16 cellular contexts compared by ENCODE assay signal in genomic region chr4:123535037-123535748, GRCh38.
DNase-seq lines count a peak whose midpoint lies in the region; ATAC-seq and TF ChIP-seq lines count a peak whose summit lies in the region.
"Had no signal": no experiment of that assay in that cellular context is flagged by ENCODE, and none has a peak within 500 bp of the region (broad histone marks: within the 10 kb centered on the region; RNA-seq: fewer than 3 reads in every experiment).

No MANE protein-coding gene starts in this region.

- H3K4me1 ChIP-seq in CD8-positive, alpha-beta T cell (ENCODE audit: insufficient read depth, low read length), result peaks cover 12% of the 10 kb centered on the region
- no peaks in the 10 kb centered on the region for H3K4me1 ChIP-seq in CD8-positive, alpha-beta memory T cell (ENCODE audit: insufficient read depth, low read length)
- H3K4me1 ChIP-seq in left ventricle myocardium inferior, result no peaks in the 10 kb centered on the region
- H3K4me1 ChIP-seq: BE2C had no signal

- H3K9me3 ChIP-seq in CD8-positive, alpha-beta T cell (ENCODE audit: low read length), result no peaks in the 10 kb centered on the region
- H3K9me3 ChIP-seq in CD8-positive, alpha-beta memory T cell (ENCODE audit: low read length), result no peaks in the 10 kb centered on the region
- H3K9me3 ChIP-seq in left ventricle myocardium inferior (replicated peaks), result peaks cover 25% of the 10 kb centered on the region
- H3K9me3 ChIP-seq: BE2C had no signal

- H3K36me3 ChIP-seq in CD8-positive, alpha-beta T cell (ENCODE audit: insufficient read depth, low read length), result no peaks in the 10 kb centered on the region
- H3K36me3 ChIP-seq in CD8-positive, alpha-beta memory T cell (ENCODE audit: insufficient read depth, low read length), result no peaks in the 10 kb centered on the region
- no peaks in the 10 kb centered on the region for H3K36me3 ChIP-seq in left ventricle myocardium inferior
- H3K36me3 ChIP-seq: BE2C had no signal

- peaks cover 3% of the 10 kb centered on the region for H3K9me3 Mint-ChIP-seq in CD8-positive, alpha-beta T cell
- H3K9me3 Mint-ChIP-seq in CD8-positive, alpha-beta memory T cell, result no peaks in the 10 kb centered on the region
- peaks cover 10% of the 10 kb centered on the region for H3K9me3 Mint-ChIP-seq in activated CD8-positive, alpha-beta T cell treated with anti-CD3 and anti-CD28 coated beads, Interleukin-2, amount 10 ng/mL, durations not matched to agents 7 days and 5 days (ENCODE audit: insufficient read depth)
- H3K9me3 Mint-ChIP-seq in naive thymus-derived CD8-positive, alpha-beta T cell, result peaks cover 0 to 4% (median 0%) of the 10 kb centered on the region in 9 donors

- TF ChIP-seq CTCF in CD8-positive, alpha-beta T cell (IDR thresholded peaks at IDR 0.05), result no peak
- TF ChIP-seq CTCF in left ventricle myocardium inferior (IDR thresholded peaks at IDR 0.05; ENCODE audit: borderline replicate concordance), result no peak

- POLR2A ChIA-PET in CD8-positive, alpha-beta T cell (lab: Charles Lee), result interaction anchor here (1.2 kb wide), 1 partner anchor 82 kb away, joined by 3 read pairs; no protein-coding TSS in a partner anchor
- POLR2A ChIA-PET in CD8-positive, alpha-beta memory T cell (lab: Charles Lee), result no interaction called here
- POLR2A ChIA-PET in activated CD8-positive, alpha-beta T cell treated with anti-CD3 and anti-CD28 coated beads, Interleukin-2, amount 10 ng/mL, durations not matched to agents 7 days and 5 days (lab: Charles Lee), result interaction anchor here (0.8 kb wide), 1 partner anchor 137 kb away, joined by 4 read pairs; no protein-coding TSS in a partner anchor
- POLR2A ChIA-PET in naive thymus-derived CD8-positive, alpha-beta T cell (lab: Charles Lee), result no interaction called here

- H3K27me3 Mint-ChIP-seq in CD8-positive, alpha-beta T cell (ENCODE audit: low read depth), result no peaks in the 10 kb centered on the region
- no peaks in the 10 kb centered on the region for H3K27me3 Mint-ChIP-seq in CD8-positive, alpha-beta memory T cell
- H3K27me3 Mint-ChIP-seq in activated CD8-positive, alpha-beta T cell treated with anti-CD3 and anti-CD28 coated beads, Interleukin-2, amount 10 ng/mL, durations not matched to agents 7 days and 5 days (ENCODE audit: low read depth), result no peaks in the 10 kb centered on the region
- no peaks in the 10 kb centered on the region for H3K27me3 Mint-ChIP-seq in naive thymus-derived CD8-positive, alpha-beta T cell
- H3K27me3 Mint-ChIP-seq: CD4-positive, CD25-positive, alpha-beta regulatory T cell had no signal

- peak; percentile 36 for ATAC-seq in CD8-positive, alpha-beta T cell
- peak; percentile 50 for ATAC-seq in activated CD8-positive, alpha-beta T cell treated with anti-CD3 and anti-CD28 coated beads, Interleukin-2, amount 10 ng/mL, durations not matched to agents 7 days and 5 days
- peak; percentile 25 to 63 for ATAC-seq in naive thymus-derived CD8-positive, alpha-beta T cell
- ATAC-seq in HG02678 (IDR thresholded peaks at IDR 0.05; ENCODE audit: unreplicated experiment), result no peak
- ATAC-seq: GM23338 had no signal

- intact Hi-C loops in CD8-positive, alpha-beta T cell (cut with DNase I, micrococcal nuclease), result no loop called here
- intact Hi-C loops in left ventricle myocardium inferior (cut with micrococcal nuclease), result no loop called here

- H3K4me1 Mint-ChIP-seq in CD8-positive, alpha-beta T cell (ENCODE audit: low read depth), result peaks cover 21% of the 10 kb centered on the region
- H3K4me1 Mint-ChIP-seq in CD8-positive, alpha-beta memory T cell, result peaks cover 14 to 27% (median 20%) of the 10 kb centered on the region in 3 donors
- peaks cover 28% of the 10 kb centered on the region for H3K4me1 Mint-ChIP-seq in activated CD8-positive, alpha-beta T cell treated with anti-CD3 and anti-CD28 coated beads, Interleukin-2, amount 10 ng/mL, durations not matched to agents 7 days and 5 days (ENCODE audit: low read depth)
- peaks cover 2 to 26% (median 17%) of the 10 kb centered on the region in 4 donors for H3K4me1 Mint-ChIP-seq in naive thymus-derived CD8-positive, alpha-beta T cell
- H3K4me1 Mint-ChIP-seq: CD4-positive, CD25-positive, alpha-beta regulatory T cell had no signal

- H3K27ac ChIP-seq in CD8-positive, alpha-beta T cell (ENCODE audit: low read depth, low read length), result no peak overlapping the region
- H3K27ac ChIP-seq in CD8-positive, alpha-beta memory T cell (ENCODE audit: low read depth, low read length), result no peak overlapping the region
- no peak overlapping the region for H3K27ac ChIP-seq in left ventricle myocardium inferior (replicated peaks)

- CTCF ChIA-PET in CD8-positive, alpha-beta T cell (lab: Charles Lee), result interaction anchor here (1.6 kb wide), 1 partner anchor 30 kb away, joined by 3 read pairs; no protein-coding TSS in a partner anchor
- CTCF ChIA-PET in CD8-positive, alpha-beta memory T cell (lab: Charles Lee), result interaction anchor here (1.0 kb wide), 1 partner anchor 29 kb away, joined by 3 read pairs; no protein-coding TSS in a partner anchor
- CTCF ChIA-PET in activated CD8-positive, alpha-beta T cell treated with anti-CD3 and anti-CD28 coated beads, Interleukin-2, amount 10 ng/mL, durations not matched to agents 7 days and 5 days (lab: Charles Lee), result interaction anchor here (1.0 to 1.4 kb wide), 4 partner anchors 10 to 136 kb away, joined by 3 to 5 read pairs (median 3); no protein-coding TSS in a partner anchor

- no peak for DNase-seq in CD8-positive, alpha-beta T cell
- no peak for DNase-seq in CD8-positive, alpha-beta memory T cell
- DNase-seq in activated CD8-positive, alpha-beta T cell treated with anti-CD3 and anti-CD28 coated beads, Interleukin-2, amount 10 ng/mL, durations not matched to agents 7 days and 5 days, result no peak
- DNase-seq in naive thymus-derived CD8-positive, alpha-beta T cell, result no peak
- DNase-seq in left ventricle myocardium inferior, result no peak
- DNase-seq: ACHN; BE2C; C1 segment of cervical spinal cord; CD4-positive, CD25-positive, alpha-beta regulatory T cell; DMS153; DMS79; GDM1; HCEC 1CT; IMR-90 had no signal

- H3K27me3 ChIP-seq in CD8-positive, alpha-beta T cell (ENCODE audit: insufficient read depth, low read length), result no peaks in the 10 kb centered on the region
- H3K27me3 ChIP-seq in CD8-positive, alpha-beta memory T cell (ENCODE audit: insufficient read depth, low read length, poor library complexity, severe bottlenecking), result no peaks in the 10 kb centered on the region
- H3K27me3 ChIP-seq in left ventricle myocardium inferior (ENCODE audit: low read depth), result no peaks in the 10 kb centered on the region
- H3K27me3 ChIP-seq: BE2C had no signal

- no peaks in the 10 kb centered on the region for H3K36me3 Mint-ChIP-seq in CD8-positive, alpha-beta T cell
- no peaks in the 10 kb centered on the region for H3K36me3 Mint-ChIP-seq in CD8-positive, alpha-beta memory T cell
- H3K36me3 Mint-ChIP-seq in activated CD8-positive, alpha-beta T cell treated with anti-CD3 and anti-CD28 coated beads, Interleukin-2, amount 10 ng/mL, durations not matched to agents 7 days and 5 days (ENCODE audit: low read depth), result peaks cover 8% of the 10 kb centered on the region
- H3K36me3 Mint-ChIP-seq in naive thymus-derived CD8-positive, alpha-beta T cell, result peaks cover 0 to 3% (median 0%) of the 10 kb centered on the region in 3 donors
- H3K36me3 Mint-ChIP-seq: CD4-positive, CD25-positive, alpha-beta regulatory T cell had no signal

- H3K4me3 ChIP-seq in CD8-positive, alpha-beta T cell (ENCODE audit: low read depth, low read length), result no peak overlapping the region
- no peak overlapping the region for H3K4me3 ChIP-seq in CD8-positive, alpha-beta memory T cell (ENCODE audit: low read length)
- H3K4me3 ChIP-seq in left ventricle myocardium inferior, result no peak overlapping the region
- H3K4me3 ChIP-seq: GM23338 had no signal

- H3K27ac Mint-ChIP-seq in CD8-positive, alpha-beta T cell, result no peak overlapping the region
- peak overlapping the region; percentile 7 to 90 (median 67) for H3K27ac Mint-ChIP-seq in CD8-positive, alpha-beta memory T cell
- no peak overlapping the region for H3K27ac Mint-ChIP-seq in activated CD8-positive, alpha-beta T cell treated with anti-CD3 and anti-CD28 coated beads, Interleukin-2, amount 10 ng/mL, durations not matched to agents 7 days and 5 days
- peak overlapping the region in 4 of 10 donors; percentile 8 to 78 (median 38) for H3K27ac Mint-ChIP-seq in naive thymus-derived CD8-positive, alpha-beta T cell
- H3K27ac Mint-ChIP-seq: CD4-positive, CD25-positive, alpha-beta regulatory T cell; GM23338 had no signal

- no peak overlapping the region for H3K4me3 Mint-ChIP-seq in CD8-positive, alpha-beta T cell
- H3K4me3 Mint-ChIP-seq in CD8-positive, alpha-beta memory T cell, result peak overlapping the region in 3 of 7 donors; percentile 23 to 40 (median 33)
- H3K4me3 Mint-ChIP-seq in activated CD8-positive, alpha-beta T cell treated with anti-CD3 and anti-CD28 coated beads, Interleukin-2, amount 10 ng/mL, durations not matched to agents 7 days and 5 days, result no peak overlapping the region
- H3K4me3 Mint-ChIP-seq in naive thymus-derived CD8-positive, alpha-beta T cell, result no peak overlapping the region
- H3K4me3 Mint-ChIP-seq: CD4-positive, CD25-positive, alpha-beta regulatory T cell; GM23338 had no signal

Comparison
In these comparisons a context has a peak if more than half of its experiments do, and no peak if none do; other contexts are left out.
1. H3K27ac Mint-ChIP-seq: peak in CD8-positive, alpha-beta memory T cell (8 of 8); none in CD8-positive, alpha-beta T cell (single experiment) and activated CD8-positive, alpha-beta T cell treated with anti-CD3 and anti-CD28 coated beads, Interleukin-2, amount 10 ng/mL, durations not matched to agents 7 days and 5 days (single experiment).
2. POLR2A ChIA-PET loops: an anchor here in CD8-positive, alpha-beta T cell (1.2 kb wide) and activated CD8-positive, alpha-beta T cell treated with anti-CD3 and anti-CD28 coated beads, Interleukin-2, amount 10 ng/mL, durations not matched to agents 7 days and 5 days (0.8 kb wide); none called in CD8-positive, alpha-beta memory T cell and naive thymus-derived CD8-positive, alpha-beta T cell.